Comparison of ENCODE assay signal across 8 cellular contexts in the genomic region with DNA sequence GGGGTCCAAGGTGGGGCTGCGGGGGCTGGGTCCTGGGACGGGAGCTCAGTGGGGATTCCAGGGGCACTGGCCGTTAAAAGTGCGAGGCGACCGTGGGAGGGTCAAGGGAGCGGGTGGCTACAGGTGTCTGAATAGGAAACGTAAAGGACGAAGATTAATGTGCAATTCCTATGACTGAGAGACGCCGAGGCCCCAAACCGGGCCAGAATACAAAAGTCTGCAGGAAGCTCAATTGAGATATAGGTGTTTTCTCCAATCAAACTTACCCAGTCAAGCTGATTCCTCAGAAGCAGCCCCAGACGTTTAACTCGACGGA. TPM values are rescaled to one million over a fixed set of nuclear protein-coding genes. Genes with fewer than 3 reads are reported as not detected.
DNase-seq lines count a peak whose midpoint lies in the region; ATAC-seq, FAIRE-seq and TF ChIP-seq lines count a peak whose summit lies in the region.

PAFAH2 (minus strand) TSS at position 305 of the 316 bp plus-strand sequence. CDS start 7,247 bp downstream, outside the sequence.

- peaks cover 11 to 19% of the 10 kb centered on the region in 2 donors for H3K4me1 ChIP-seq in adrenal gland (replicated peaks in 1 of 2)
- peaks cover 14% of the 10 kb centered on the region for H3K4me1 ChIP-seq in stomach smooth muscle (ENCODE audit: control insufficient read depth, insufficient read depth, low read length)

- peak within 1 kb of the TSS; percentile 80 to 94 (median 90) for H3K27ac ChIP-seq in adrenal gland
- H3K27ac ChIP-seq in stomach smooth muscle (ENCODE audit: low read length): peak within 1 kb of the TSS; percentile 69

- H3K36me3 ChIP-seq in adrenal gland (replicated peaks in 1 of 2) (no peaks in the 10 kb centered on the region), stomach smooth muscle (ENCODE audit: control insufficient read depth in 2 of 2, insufficient read depth in 2 of 2, low read length in 2 of 2) (peaks cover 0 to 2% of the 10 kb centered on the region in 2 donors)

- no peaks in the 10 kb centered on the region for H3K9me3 ChIP-seq in adrenal gland (replicated peaks in 1 of 3)
- no peaks in the 10 kb centered on the region for H3K9me3 ChIP-seq in stomach smooth muscle (ENCODE audit: control insufficient read depth in 2 of 2, low read length in 2 of 2)

- H3K4me3 ChIP-seq in adrenal gland (peak within 1 kb of the TSS in 3 of 4 donors; percentile 2 to 69 (median 32)), stomach smooth muscle (ENCODE audit: low read length in 2 of 2) (peak within 1 kb of the TSS; percentile 86 to 92)

- H3K27me3 ChIP-seq in adrenal gland (no peaks in the 10 kb centered on the region), stomach smooth muscle (ENCODE audit: control insufficient read depth in 1 of 2, insufficient read depth in 2 of 2, low read length in 2 of 2) (no peaks in the 10 kb centered on the region)

- DNase-seq in Caki2 (ENCODE audit: low read depth) (no peak), adrenal gland (no peak), immature natural killer cell (no peak), D721Med (ENCODE audit: insufficient read length, low spot score) (no peak), kidney glomerular epithelial cell (lab: John Stamatoyannopoulos, UW) (no peak)
- DNase-seq in stimulated activated CD4-positive, alpha-beta T cell treated with anti-CD3 and anti-CD28 coated beads, Interleukin-15, amount 100 ng/mL, for 24 hours: no peak

- peaks cover 47 to 57% of the 10 kb centered on the region in 2 donors for H3K4me1 Mint-ChIP-seq in immature natural killer cell

- peak in 1 of 2 donors; percentile 63 for TF ChIP-seq POLR2A in adrenal gland (IDR thresholded peaks at IDR 0.05)

- H3K36me3 Mint-ChIP-seq in immature natural killer cell: peaks cover 0 to 7% (median 0%) of the 10 kb centered on the region in 3 donors

- H3K9me3 Mint-ChIP-seq in immature natural killer cell: no peaks in the 10 kb centered on the region

- no peak for FAIRE-seq in D721Med (lab: Jason Lieb, UNC)

- in situ Hi-C loops in Caki2 (cut with HindIII; ENCODE audit: low pct_unique_long_range_greater_than_20kb, low sequenced_read_pairs): loop anchor here (25.0 kb wide), 1 partner anchor 110 kb away; the partner anchor contains the start of gene PAQR7

- peak within 1 kb of the TSS; percentile 97 to 100 (median 98) for H3K27ac Mint-ChIP-seq in immature natural killer cell

- H3K9ac ChIP-seq in stomach smooth muscle (ENCODE audit: low read length in 2 of 2): peak within 1 kb of the TSS; percentile 80 to 89

- H3K4me3 Mint-ChIP-seq in immature natural killer cell: peak within 1 kb of the TSS; percentile 90 to 96 (median 95)

- peak; percentile 19 for ATAC-seq in HG03060 (IDR thresholded peaks at IDR 0.05; ENCODE audit: low read depth, unreplicated experiment)

- 0 to 1% (median 1%) methylated on average over 14 to 15 of the region's 15 CpGs for WGBS in adrenal gland, 4 donors

- intact Hi-C loops in adrenal gland (cut with DNase I): loop anchor here (2.0 to 10.0 kb wide), 3 partner anchors 100 to 173 kb away; no protein-coding TSS in a partner anchor

- peaks cover 7 to 11% (median 10%) of the 10 kb centered on the region in 3 donors for H3K27me3 Mint-ChIP-seq in immature natural killer cell (ENCODE audit: low read depth in 3 of 3)

- TF ChIP-seq CTCF in adrenal gland (IDR thresholded peaks at IDR 0.05): no peak
- no peak for TF ChIP-seq CTCF in D721Med (IDR thresholded peaks at IDR 0.05; ENCODE audit: insufficient read depth, missing control alignments)

RNA-seq across cellular contexts. Expression of gene PAFAH2, which starts in this region (rescaled TPM):
- 11.8 and 16.6 TPM in 2 replicates for total RNA-seq in Caki2 (2014; rRNA removed; shearing (Covaris generic); ENCODE audit: low replicate concordance)
- 10 to 100 TPM in 7 of 8 donors, 1 to 10 TPM in 1; 6.6 to 18.3 (median 14.7) TPM for total RNA-seq in adrenal gland
- 10 to 100 TPM in 1 of 3 donors, 1 to 10 TPM in 2; 8.3 to 12.3 (median 8.4) TPM for polyA plus RNA-seq in adrenal gland
- 10 to 100 TPM; 35.6 to 65.0 (median 37.9) TPM for polyA plus RNA-seq in immature natural killer cell
